ENCODE assay signal across 9 cellular contexts in the genomic region with DNA sequence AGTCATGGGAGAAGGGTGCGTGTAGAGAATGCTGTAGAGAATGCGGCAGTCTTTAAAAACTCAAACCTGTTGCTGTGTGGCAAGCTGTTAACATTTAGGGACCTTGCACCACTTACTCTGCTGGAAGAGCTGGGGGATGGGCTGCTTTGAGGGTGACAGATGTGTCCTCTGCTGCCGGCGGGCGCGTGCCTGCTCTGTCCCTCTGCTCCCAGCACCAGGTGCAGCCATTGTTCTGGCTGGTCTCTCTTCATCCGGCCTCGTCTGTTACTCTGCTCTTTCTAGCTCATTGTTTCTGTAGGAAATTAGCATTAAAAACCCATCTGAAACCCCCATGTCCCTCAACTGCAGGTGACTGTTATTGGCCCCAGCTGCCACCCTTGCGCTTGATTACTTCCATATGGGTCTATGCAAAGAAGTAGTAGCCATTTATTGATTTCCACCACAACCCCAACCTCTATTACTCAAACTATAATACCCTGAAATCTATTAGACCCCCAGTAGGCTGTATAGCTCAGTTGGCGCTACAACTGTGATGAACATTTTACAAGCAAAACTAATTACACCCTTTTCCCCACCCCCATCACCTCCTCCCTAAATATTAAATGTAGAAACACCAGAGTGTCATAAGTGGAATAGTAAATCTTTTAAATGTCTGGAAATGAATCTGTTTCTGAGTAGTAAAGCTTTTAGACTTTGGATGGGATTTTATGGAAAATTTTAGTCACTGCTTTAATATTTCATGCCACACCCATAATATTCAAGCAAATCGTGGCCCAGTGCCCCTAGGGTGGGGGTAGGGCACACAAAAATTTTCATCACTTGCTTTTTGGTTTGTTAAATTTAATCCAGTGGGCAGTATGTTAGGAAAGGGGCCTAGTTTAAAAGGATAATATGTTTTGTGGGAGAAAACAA.
DNase-seq lines count a peak whose midpoint lies in the region; ATAC-seq lines count a peak whose summit lies in the region.
"Had no signal": no experiment of that assay in that cellular context is flagged by ENCODE, and none has a peak within 500 bp of the region (broad histone marks: within the 10 kb centered on the region; RNA-seq: fewer than 3 reads in every experiment).

No MANE protein-coding gene starts in this region.

- peak overlapping the region; percentile 19 for H3K27ac Mint-ChIP-seq in T-helper 17 cell

- H3K27me3 Mint-ChIP-seq in T-helper 17 cell, result no peaks in the 10 kb centered on the region
- H3K27me3 Mint-ChIP-seq: CD4-positive, CD25-positive, alpha-beta regulatory T cell had no signal

- DNase-seq in AG20443 (ENCODE audit: low spot score) (peak; percentile 16), NCI-H1092 treated with DMSO at 0.1 percent for 48 hours (lab: John Stamatoyannopoulos, UW) (peak; percentile 99), T-helper 17 cell (no peak), cortex of kidney (lab: John Stamatoyannopoulos, UW) (no peak)
- DNase-seq: CD4-positive, CD25-positive, alpha-beta regulatory T cell had no signal

- H3K9me3 ChIP-seq in T-helper 17 cell (ENCODE audit: control insufficient read depth, low read length, poor library complexity, severe bottlenecking), result no peaks in the 10 kb centered on the region

- H3K4me1 Mint-ChIP-seq in T-helper 17 cell, result peaks cover 24% of the 10 kb centered on the region

- ATAC-seq in T-helper 17 cell, result no peak
- no peak for ATAC-seq in HG03378 (IDR thresholded peaks at IDR 0.05; ENCODE audit: unreplicated experiment)
- ATAC-seq in GM21526 (IDR thresholded peaks at IDR 0.05; ENCODE audit: low FRiP score, unreplicated experiment), result no peak
- no peak for ATAC-seq in HG03520 (IDR thresholded peaks at IDR 0.05; ENCODE audit: unreplicated experiment)

- peaks cover 3% of the 10 kb centered on the region for H3K36me3 Mint-ChIP-seq in T-helper 17 cell (ENCODE audit: low read depth)

- H3K27ac ChIP-seq in layer of hippocampus (ENCODE audit: low read depth, low read length), result peak overlapping the region; percentile 72

- no peaks in the 10 kb centered on the region for H3K27me3 ChIP-seq in layer of hippocampus (ENCODE audit: control insufficient read depth, insufficient read depth, low read length)

- peak overlapping the region; percentile 37 for H3K4me3 Mint-ChIP-seq in T-helper 17 cell
- H3K4me3 Mint-ChIP-seq: CD4-positive, CD25-positive, alpha-beta regulatory T cell had no signal

Comparison
In these comparisons a context has a peak if more than half of its experiments do, and no peak if none do; other contexts are left out.
1. DNase-seq: peak in AG20443 (single experiment) and NCI-H1092 treated with DMSO at 0.1 percent for 48 hours (single experiment); none in T-helper 17 cell (0 of 3) and cortex of kidney (single experiment).